In the genomic region with DNA sequence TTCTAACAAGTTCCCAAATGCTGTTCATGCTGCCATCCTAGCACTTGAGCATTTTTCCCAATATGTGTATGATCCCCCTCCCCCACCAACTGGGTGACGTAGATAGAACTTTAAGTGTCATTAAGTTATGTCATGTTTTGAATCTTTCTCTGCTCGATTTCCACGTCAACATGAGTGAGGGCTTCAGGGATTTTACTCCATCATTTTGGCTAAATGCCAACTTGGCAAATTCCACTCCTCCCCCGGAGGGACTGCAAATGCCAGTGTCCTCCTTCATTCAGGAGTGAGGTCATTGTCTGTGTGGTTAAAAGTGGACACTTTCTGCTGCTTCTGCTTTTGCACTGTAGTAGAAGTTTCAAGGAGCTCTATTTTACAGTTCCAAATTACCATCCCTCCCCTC, we compare ENCODE assay signal across 1 cellular context.
A peak's percentile ranks its signal among the peaks of the same experiment; 100 is the strongest.
TF ChIP-seq lines count a peak whose summit lies in the region.

No MANE protein-coding gene starts in this region.

TF ChIP-seq in HEK293, 187 proteins besides CTCF, POLR2A, EP300 and RAD21 (continued from another document and continues in another):
- TF ChIP-seq, protein P1, sequence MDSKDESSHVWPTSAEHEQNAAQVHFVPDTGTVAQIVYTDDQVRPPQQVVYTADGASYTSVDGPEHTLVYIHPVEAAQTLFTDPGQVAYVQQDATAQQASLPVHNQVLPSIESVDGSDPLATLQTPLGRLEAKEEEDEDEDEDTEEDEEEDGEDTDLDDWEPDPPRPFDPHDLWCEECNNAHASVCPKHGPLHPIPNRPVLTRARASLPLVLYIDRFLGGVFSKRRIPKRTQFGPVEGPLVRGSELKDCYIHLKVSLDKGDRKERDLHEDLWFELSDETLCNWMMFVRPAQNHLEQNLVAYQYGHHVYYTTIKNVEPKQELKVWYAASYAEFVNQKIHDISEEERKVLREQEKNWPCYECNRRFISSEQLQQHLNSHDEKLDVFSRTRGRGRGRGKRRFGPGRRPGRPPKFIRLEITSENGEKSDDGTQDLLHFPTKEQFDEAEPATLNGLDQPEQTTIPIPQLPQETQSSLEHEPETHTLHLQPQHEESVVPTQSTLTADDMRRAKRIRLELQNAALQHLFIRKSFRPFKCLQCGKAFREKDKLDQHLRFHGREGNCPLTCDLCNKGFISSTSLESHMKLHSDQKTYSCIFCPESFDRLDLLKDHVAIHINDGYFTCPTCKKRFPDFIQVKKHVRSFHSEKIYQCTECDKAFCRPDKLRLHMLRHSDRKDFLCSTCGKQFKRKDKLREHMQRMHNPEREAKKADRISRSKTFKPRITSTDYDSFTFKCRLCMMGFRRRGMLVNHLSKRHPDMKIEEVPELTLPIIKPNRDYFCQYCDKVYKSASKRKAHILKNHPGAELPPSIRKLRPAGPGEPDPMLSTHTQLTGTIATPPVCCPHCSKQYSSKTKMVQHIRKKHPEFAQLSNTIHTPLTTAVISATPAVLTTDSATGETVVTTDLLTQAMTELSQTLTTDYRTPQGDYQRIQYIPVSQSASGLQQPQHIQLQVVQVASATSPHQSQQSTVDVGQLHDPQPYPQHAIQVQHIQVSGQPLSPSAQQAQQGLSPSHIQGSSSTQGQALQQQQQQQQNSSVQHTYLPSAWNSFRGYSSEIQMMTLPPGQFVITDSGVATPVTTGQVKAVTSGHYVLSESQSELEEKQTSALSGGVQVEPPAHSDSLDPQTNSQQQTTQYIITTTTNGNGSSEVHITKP (tag by site-specific recombination; IDR thresholded peaks at IDR 0.05): peak; percentile 87
- TF ChIP-seq ZFP69B (tag by site-specific recombination; IDR thresholded peaks at IDR 0.05): no peak
- TF ChIP-seq ZNF184 (tag by site-specific recombination; IDR thresholded peaks at IDR 0.05): peak; percentile 71; the same call in 1 of the 2 replicates
- TF ChIP-seq PRDM1 (tag by site-specific recombination; IDR thresholded peaks at IDR 0.05): 0 out of 2 replicates have a peak, but pooled peaks have one; percentile 28
- TF ChIP-seq, protein P2, sequence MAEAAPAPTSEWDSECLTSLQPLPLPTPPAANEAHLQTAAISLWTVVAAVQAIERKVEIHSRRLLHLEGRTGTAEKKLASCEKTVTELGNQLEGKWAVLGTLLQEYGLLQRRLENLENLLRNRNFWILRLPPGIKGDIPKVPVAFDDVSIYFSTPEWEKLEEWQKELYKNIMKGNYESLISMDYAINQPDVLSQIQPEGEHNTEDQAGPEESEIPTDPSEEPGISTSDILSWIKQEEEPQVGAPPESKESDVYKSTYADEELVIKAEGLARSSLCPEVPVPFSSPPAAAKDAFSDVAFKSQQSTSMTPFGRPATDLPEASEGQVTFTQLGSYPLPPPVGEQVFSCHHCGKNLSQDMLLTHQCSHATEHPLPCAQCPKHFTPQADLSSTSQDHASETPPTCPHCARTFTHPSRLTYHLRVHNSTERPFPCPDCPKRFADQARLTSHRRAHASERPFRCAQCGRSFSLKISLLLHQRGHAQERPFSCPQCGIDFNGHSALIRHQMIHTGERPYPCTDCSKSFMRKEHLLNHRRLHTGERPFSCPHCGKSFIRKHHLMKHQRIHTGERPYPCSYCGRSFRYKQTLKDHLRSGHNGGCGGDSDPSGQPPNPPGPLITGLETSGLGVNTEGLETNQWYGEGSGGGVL (tag by site-specific recombination; IDR thresholded peaks at IDR 0.05): peak; percentile 46
- TF ChIP-seq ZBTB20 (tag by site-specific recombination; IDR thresholded peaks at IDR 0.05): no peak
- no peak for TF ChIP-seq ZNF350 (tag by site-specific recombination; IDR thresholded peaks at IDR 0.05)
- TF ChIP-seq ZBTB21 (tag by site-specific recombination; IDR thresholded peaks at IDR 0.05): peak; percentile 94
- TF ChIP-seq ZNF596 (tag by site-specific recombination; IDR thresholded peaks at IDR 0.05): no peak
- TF ChIP-seq ZNF660 (tag by site-specific recombination; IDR thresholded peaks at IDR 0.05): peak; percentile 60; the same call in 1 of the 2 replicates
- TF ChIP-seq, protein P3, sequence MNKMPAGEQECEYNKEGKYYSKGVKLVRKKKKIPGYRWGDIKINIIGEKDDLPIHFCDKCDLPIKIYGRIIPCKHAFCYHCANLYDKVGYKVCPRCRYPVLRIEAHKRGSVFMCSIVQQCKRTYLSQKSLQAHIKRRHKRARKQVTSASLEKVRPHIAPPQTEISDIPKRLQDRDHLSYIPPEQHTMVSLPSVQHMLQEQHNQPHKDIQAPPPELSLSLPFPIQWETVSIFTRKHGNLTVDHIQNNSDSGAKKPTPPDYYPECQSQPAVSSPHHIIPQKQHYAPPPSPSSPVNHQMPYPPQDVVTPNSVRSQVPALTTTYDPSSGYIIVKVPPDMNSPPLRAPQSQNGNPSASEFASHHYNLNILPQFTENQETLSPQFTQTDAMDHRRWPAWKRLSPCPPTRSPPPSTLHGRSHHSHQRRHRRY (tag by site-specific recombination; IDR thresholded peaks at IDR 0.05): no peak
- TF ChIP-seq ZBTB1 (tag by site-specific recombination; IDR thresholded peaks at IDR 0.05): no peak
- no peak for TF ChIP-seq ZNF214 (tag by site-specific recombination; IDR thresholded peaks at IDR 0.05; ENCODE audit: borderline replicate concordance)
- peak; percentile 69; the same call in 1 of the 2 replicates for TF ChIP-seq MZF1 (tag by site-specific recombination; IDR thresholded peaks at IDR 0.05; ENCODE audit: borderline replicate concordance)
- TF ChIP-seq ZFHX2 (tag by site-specific recombination; conservative IDR thresholded peaks at IDR 0.05): peak; percentile 47
- TF ChIP-seq ZNF664 (tag by site-specific recombination; IDR thresholded peaks at IDR 0.05): no peak
- TF ChIP-seq, protein P4, sequence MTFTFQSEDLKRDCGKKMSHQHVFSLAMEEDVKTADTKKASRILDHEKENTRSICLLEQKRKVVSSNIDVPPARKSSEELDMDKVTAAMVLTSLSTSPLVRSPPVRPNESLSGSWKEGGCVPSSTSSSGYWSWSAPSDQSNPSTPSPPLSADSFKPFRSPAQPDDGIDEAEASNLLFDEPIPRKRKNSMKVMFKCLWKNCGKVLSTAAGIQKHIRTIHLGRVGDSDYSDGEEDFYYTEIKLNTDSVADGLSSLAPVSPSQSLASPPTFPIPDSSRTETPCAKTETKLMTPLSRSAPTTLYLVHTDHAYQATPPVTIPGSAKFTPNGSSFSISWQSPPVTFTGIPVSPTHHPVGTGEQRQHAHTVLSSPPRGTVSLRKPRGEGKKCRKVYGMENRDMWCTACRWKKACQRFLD (tag by site-specific recombination; IDR thresholded peaks at IDR 0.05): no peak
- peak; percentile 71 for TF ChIP-seq ZNF366 (tag by site-specific recombination; conservative IDR thresholded peaks at IDR 0.05)
- TF ChIP-seq ZNF23 (tag by site-specific recombination; IDR thresholded peaks at IDR 0.05; ENCODE audit: borderline replicate concordance): no peak
- 0 out of 2 replicates have a peak, but pooled peaks have one; percentile 10 for TF ChIP-seq ZNF404 (tag by site-specific recombination; IDR thresholded peaks at IDR 0.05)
- TF ChIP-seq, protein P5, sequence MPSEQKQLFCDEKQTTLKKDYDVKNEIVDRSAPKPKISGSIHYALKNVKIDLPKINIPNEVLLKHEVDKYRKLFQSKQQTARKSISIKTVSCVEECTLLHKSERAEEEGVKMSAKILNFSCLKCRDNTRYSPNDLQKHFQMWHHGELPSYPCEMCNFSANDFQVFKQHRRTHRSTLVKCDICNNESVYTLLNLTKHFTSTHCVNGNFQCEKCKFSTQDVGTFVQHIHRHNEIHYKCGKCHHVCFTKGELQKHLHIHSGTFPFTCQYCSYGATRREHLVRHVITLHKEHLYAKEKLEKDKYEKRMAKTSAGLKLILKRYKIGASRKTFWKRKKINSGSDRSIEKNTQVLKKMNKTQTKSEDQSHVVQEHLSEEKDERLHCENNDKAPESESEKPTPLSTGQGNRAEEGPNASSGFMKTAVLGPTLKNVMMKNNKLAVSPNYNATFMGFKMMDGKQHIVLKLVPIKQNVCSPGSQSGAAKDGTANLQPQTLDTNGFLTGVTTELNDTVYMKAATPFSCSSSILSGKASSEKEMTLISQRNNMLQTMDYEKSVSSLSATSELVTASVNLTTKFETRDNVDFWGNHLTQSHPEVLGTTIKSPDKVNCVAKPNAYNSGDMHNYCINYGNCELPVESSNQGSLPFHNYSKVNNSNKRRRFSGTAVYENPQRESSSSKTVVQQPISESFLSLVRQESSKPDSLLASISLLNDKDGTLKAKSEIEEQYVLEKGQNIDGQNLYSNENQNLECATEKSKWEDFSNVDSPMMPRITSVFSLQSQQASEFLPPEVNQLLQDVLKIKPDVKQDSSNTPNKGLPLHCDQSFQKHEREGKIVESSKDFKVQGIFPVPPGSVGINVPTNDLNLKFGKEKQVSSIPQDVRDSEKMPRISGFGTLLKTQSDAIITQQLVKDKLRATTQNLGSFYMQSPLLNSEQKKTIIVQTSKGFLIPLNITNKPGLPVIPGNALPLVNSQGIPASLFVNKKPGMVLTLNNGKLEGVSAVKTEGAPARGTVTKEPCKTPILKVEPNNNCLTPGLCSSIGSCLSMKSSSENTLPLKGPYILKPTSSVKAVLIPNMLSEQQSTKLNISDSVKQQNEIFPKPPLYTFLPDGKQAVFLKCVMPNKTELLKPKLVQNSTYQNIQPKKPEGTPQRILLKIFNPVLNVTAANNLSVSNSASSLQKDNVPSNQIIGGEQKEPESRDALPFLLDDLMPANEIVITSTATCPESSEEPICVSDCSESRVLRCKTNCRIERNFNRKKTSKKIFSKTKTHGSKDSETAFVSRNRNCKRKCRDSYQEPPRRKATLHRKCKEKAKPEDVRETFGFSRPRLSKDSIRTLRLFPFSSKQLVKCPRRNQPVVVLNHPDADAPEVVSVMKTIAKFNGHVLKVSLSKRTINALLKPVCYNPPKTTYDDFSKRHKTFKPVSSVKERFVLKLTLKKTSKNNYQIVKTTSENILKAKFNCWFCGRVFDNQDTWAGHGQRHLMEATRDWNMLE (tag by site-specific recombination; conservative IDR thresholded peaks at IDR 0.05; ENCODE audit: low read depth): 0 out of 2 replicates have a peak, but pooled peaks have one; percentile 25
- peak; percentile 94 for TF ChIP-seq ZNF629 (tag by site-specific recombination; IDR thresholded peaks at IDR 0.05)
- TF ChIP-seq, protein P6, sequence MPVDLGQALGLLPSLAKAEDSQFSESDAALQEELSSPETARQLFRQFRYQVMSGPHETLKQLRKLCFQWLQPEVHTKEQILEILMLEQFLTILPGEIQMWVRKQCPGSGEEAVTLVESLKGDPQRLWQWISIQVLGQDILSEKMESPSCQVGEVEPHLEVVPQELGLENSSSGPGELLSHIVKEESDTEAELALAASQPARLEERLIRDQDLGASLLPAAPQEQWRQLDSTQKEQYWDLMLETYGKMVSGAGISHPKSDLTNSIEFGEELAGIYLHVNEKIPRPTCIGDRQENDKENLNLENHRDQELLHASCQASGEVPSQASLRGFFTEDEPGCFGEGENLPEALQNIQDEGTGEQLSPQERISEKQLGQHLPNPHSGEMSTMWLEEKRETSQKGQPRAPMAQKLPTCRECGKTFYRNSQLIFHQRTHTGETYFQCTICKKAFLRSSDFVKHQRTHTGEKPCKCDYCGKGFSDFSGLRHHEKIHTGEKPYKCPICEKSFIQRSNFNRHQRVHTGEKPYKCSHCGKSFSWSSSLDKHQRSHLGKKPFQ (tag by site-specific recombination; IDR thresholded peaks at IDR 0.05): no peak
- TF ChIP-seq KLF16 (tag by site-specific recombination; IDR thresholded peaks at IDR 0.05): peak; percentile 61; the same call in 1 of the 2 replicates
- no peak for TF ChIP-seq ZNF211 (tag by site-specific recombination; IDR thresholded peaks at IDR 0.05; ENCODE audit: low read depth)
- TF ChIP-seq, protein P7, sequence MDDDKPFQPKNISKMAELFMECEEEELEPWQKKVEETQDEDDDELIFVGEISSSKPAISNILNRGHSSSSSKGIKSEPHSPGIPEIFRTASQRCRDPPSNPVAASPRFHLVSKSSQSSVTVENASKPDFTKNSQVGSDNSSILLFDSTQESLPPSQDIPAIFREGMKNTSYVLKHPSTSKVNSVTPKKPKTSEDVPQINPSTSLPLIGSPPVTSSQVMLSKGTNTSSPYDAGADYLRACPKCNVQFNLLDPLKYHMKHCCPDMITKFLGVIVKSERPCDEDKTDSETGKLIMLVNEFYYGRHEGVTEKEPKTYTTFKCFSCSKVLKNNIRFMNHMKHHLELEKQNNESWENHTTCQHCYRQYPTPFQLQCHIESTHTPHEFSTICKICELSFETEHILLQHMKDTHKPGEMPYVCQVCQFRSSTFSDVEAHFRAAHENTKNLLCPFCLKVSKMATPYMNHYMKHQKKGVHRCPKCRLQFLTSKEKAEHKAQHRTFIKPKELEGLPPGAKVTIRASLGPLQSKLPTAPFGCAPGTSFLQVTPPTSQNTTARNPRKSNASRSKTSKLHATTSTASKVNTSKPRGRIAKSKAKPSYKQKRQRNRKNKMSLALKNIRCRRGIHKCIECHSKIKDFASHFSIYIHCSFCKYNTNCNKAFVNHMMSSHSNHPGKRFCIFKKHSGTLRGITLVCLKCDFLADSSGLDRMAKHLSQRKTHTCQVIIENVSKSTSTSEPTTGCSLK (tag by site-specific recombination; IDR thresholded peaks at IDR 0.05): no peak
- TF ChIP-seq, protein P8, sequence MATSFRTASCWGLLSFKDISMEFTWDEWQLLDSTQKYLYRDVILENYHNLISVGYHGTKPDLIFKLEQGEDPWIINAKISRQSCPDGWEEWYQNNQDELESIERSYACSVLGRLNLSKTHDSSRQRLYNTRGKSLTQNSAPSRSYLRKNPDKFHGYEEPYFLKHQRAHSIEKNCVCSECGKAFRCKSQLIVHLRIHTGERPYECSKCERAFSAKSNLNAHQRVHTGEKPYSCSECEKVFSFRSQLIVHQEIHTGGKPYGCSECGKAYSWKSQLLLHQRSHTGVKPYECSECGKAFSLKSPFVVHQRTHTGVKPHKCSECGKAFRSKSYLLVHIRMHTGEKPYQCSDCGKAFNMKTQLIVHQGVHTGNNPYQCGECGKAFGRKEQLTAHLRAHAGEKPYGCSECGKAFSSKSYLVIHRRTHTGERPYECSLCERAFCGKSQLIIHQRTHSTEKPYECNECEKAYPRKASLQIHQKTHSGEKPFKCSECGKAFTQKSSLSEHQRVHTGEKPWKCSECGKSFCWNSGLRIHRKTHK (tag by site-specific recombination; IDR thresholded peaks at IDR 0.05): no peak
- TF ChIP-seq, protein P9, sequence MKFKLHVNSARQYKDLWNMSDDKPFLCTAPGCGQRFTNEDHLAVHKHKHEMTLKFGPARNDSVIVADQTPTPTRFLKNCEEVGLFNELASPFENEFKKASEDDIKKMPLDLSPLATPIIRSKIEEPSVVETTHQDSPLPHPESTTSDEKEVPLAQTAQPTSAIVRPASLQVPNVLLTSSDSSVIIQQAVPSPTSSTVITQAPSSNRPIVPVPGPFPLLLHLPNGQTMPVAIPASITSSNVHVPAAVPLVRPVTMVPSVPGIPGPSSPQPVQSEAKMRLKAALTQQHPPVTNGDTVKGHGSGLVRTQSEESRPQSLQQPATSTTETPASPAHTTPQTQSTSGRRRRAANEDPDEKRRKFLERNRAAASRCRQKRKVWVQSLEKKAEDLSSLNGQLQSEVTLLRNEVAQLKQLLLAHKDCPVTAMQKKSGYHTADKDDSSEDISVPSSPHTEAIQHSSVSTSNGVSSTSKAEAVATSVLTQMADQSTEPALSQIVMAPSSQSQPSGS (tag by site-specific recombination; IDR thresholded peaks at IDR 0.05; ENCODE audit: low read depth): peak; percentile 89
